In genomic region chr19:47498561-47498960, GRCh38 we compare ENCODE assay signal across 26 cellular contexts. TPM values are rescaled to one million over a fixed set of nuclear protein-coding genes. Genes with fewer than 3 reads are reported as not detected.
A peak's percentile ranks its signal among the peaks of the same experiment; 100 is the strongest.
DNase-seq lines count a peak whose midpoint lies in the region; ATAC-seq, FAIRE-seq and TF ChIP-seq lines count a peak whose summit lies in the region.
"Had no signal": no experiment of that assay in that cellular context is flagged by ENCODE, and none has a peak within 500 bp of the region (broad histone marks: within the 10 kb centered on the region; RNA-seq: fewer than 3 reads in every experiment).

No MANE protein-coding gene starts in this region.

- H3K4ac ChIP-seq in H1 (replicated peaks; ENCODE audit: insufficient read length, low read depth, low read length) = no peak overlapping the region

- no peak overlapping the region for H2BK12ac ChIP-seq in H1 (ENCODE audit: low read depth, low read length)

- no peaks in the 10 kb centered on the region for H3K27me3 Mint-ChIP-seq in WTC11 (ENCODE audit: low read depth)
- H3K27me3 Mint-ChIP-seq: activated CD4-positive, alpha-beta T cell treated with anti-CD3 and anti-CD28 coated beads for 36 hours had no signal

- H3K14ac ChIP-seq in H1 (ENCODE audit: insufficient read length) = no peak overlapping the region

- no peak overlapping the region for H2AK5ac ChIP-seq in H1 (ENCODE audit: low read depth, low read length)

- H3K36me3 ChIP-seq in cardiac muscle cell (no peaks in the 10 kb centered on the region), H1 (ENCODE audit: control insufficient read depth in 2 of 4, insufficient read depth in 4 of 4, low read length in 3 of 4) (no peaks in the 10 kb centered on the region)

- TF ChIP-seq CTCF in cardiac muscle cell (IDR thresholded peaks at IDR 0.05; ENCODE audit: low read depth, low read length) (no peak), WTC11 (IDR thresholded peaks at IDR 0.05) (no peak), H1 (IDR thresholded peaks at IDR 0.05; ENCODE audit: control extremely low read depth in 1 of 3, insufficient read depth in 1 of 3, low read depth in 1 of 3, low read length in 3 of 3) (no peak)

- H3K23ac ChIP-seq in H1 (ENCODE audit: insufficient read length) = no peak overlapping the region

- H2BK20ac ChIP-seq in H1 (ENCODE audit: low read length) = no peak overlapping the region

- H3K4me1 Mint-ChIP-seq in WTC11 = peaks cover 16% of the 10 kb centered on the region
- peaks cover 13% of the 10 kb centered on the region for H3K4me1 Mint-ChIP-seq in stimulated activated effector memory CD8-positive, alpha-beta T cell treated with anti-CD3 and anti-CD28 coated beads, Interleukin-12 subunit alpha, Interleukin-12 subunit beta, amount 100 ng/mL, for 72 hours
- H3K4me1 Mint-ChIP-seq: activated CD4-positive, alpha-beta T cell treated with anti-CD3 and anti-CD28 coated beads for 36 hours had no signal

- peaks cover 2 to 3% of the 10 kb centered on the region in 2 experiments for H4K20me1 ChIP-seq in H1 (replicated peaks in 1 of 2; ENCODE audit: control insufficient read depth in 1 of 2, insufficient read depth in 2 of 2, low read length in 2 of 2)

- H3K27me3 ChIP-seq in cardiac muscle cell = no peaks in the 10 kb centered on the region
- no peaks in the 10 kb centered on the region for H3K27me3 ChIP-seq in H1 (replicated peaks in 1 of 4; ENCODE audit: control insufficient read depth in 3 of 4, extremely low read depth in 1 of 4, insufficient read depth in 3 of 4, low read length in 3 of 4)
- H3K27me3 ChIP-seq: transverse colon had no signal

- no peaks in the 10 kb centered on the region for H3K23me2 ChIP-seq in H1 (ENCODE audit: low read depth, low read length)

- no peak overlapping the region for H3K9ac ChIP-seq in H1 (replicated peaks in 1 of 4; ENCODE audit: extremely low read depth in 1 of 4, low read depth in 3 of 4, low read length in 3 of 4)

- peak overlapping the region; percentile 38; the same call in 1 of the 2 replicates for H4K8ac ChIP-seq in H1 (ENCODE audit: extremely low read depth, insufficient read depth, low read length)

- no peaks in the 10 kb centered on the region for H3K9me3 Mint-ChIP-seq in WTC11
- H3K9me3 Mint-ChIP-seq in stimulated activated effector memory CD8-positive, alpha-beta T cell treated with anti-CD3 and anti-CD28 coated beads, Interleukin-12 subunit alpha, Interleukin-12 subunit beta, amount 100 ng/mL, for 72 hours = no peaks in the 10 kb centered on the region
- H3K9me3 Mint-ChIP-seq: CD8-positive, alpha-beta memory T cell had no signal

- H2BK5ac ChIP-seq in H1 (ENCODE audit: low read depth, low read length) = no peak overlapping the region

- no peak overlapping the region for H2AFZ ChIP-seq in H1 (ENCODE audit: low read length)
- H2AFZ ChIP-seq: PC-9 had no signal

- TF ChIP-seq RAD21 in H1 (IDR thresholded peaks at IDR 0.05 in 1 of 2, conservative IDR thresholded peaks at IDR 0.05 in 1 of 2; ENCODE audit: low read depth in 2 of 2, low read length in 2 of 2) = no peak

- no peak for TF ChIP-seq POLR2A in H1 (IDR thresholded peaks at IDR 0.05; ENCODE audit: control extremely low read depth in 1 of 2, low read depth in 2 of 2, low read length in 2 of 2)

- FAIRE-seq in H1 (lab: Jason Lieb, UNC) = no peak
- FAIRE-seq: colon, GM12891, H54 had no signal

- H3K18ac ChIP-seq in H1 (ENCODE audit: extremely low read depth, low read length) = no peak overlapping the region

- no peak overlapping the region for H4K5ac ChIP-seq in H1 (ENCODE audit: insufficient read length, low read depth, low read length)

- H3K9me3 ChIP-seq in cardiac muscle cell (ENCODE audit: low read depth) (no peaks in the 10 kb centered on the region), H1 (ENCODE audit: insufficient read depth in 2 of 2, low read depth in 1 of 2, low read length in 1 of 2) (no peaks in the 10 kb centered on the region)
- H3K9me3 ChIP-seq: transverse colon had no signal

- no peak overlapping the region for H4K91ac ChIP-seq in H1 (replicated peaks; ENCODE audit: insufficient read length, low read length)

- no peak overlapping the region for H3K56ac ChIP-seq in H1 (replicated peaks; ENCODE audit: insufficient read length, low read depth, low read length)

- 96% methylated on average over 5 of the region's 5 CpGs; no CpG with 5 or more reads in 1 of the 2 experiments for WGBS in H1 (ENCODE audit: extremely low coverage in 1 of 2, insufficient coverage in 1 of 2, insufficient read length in 1 of 2, insufficient replicate concordance in 2 of 2, low coverage in 1 of 2, low lambda C conversion rate in 2 of 2, missing lambda C conversion rate in 1 of 2), 2 experiments

- peak overlapping the region; percentile 72; the same call in 1 of the 2 replicates for H3K27ac Mint-ChIP-seq in WTC11
- H3K27ac Mint-ChIP-seq in stimulated activated effector memory CD8-positive, alpha-beta T cell treated with anti-CD3 and anti-CD28 coated beads, Interleukin-12 subunit alpha, Interleukin-12 subunit beta, amount 100 ng/mL, for 72 hours = peak overlapping the region; percentile 76
- H3K27ac Mint-ChIP-seq: activated CD4-positive, alpha-beta T cell treated with anti-CD3 and anti-CD28 coated beads for 36 hours had no signal

- no peaks in the 10 kb centered on the region; the same call in 1 of the 2 replicates for H3K79me1 ChIP-seq in H1 (ENCODE audit: low read depth, low read length)

- ATAC-seq in left cardiac atrium (no peak), WTC11 (no peak)
- no peak for ATAC-seq in stimulated activated effector memory CD8-positive, alpha-beta T cell treated with anti-CD3 and anti-CD28 coated beads, Interleukin-12 subunit alpha, Interleukin-12 subunit beta, amount 100 ng/mL, for 72 hours
- ATAC-seq: activated CD4-positive, alpha-beta T cell treated with anti-CD3 and anti-CD28 coated beads for 36 hours; sciatic nerve had no signal

- TF ChIP-seq EP300 in H1 (IDR thresholded peaks at IDR 0.05; ENCODE audit: borderline replicate concordance in 1 of 2, low read depth in 2 of 2, low read length in 2 of 2) = no peak

- H3K27ac ChIP-seq in cardiac muscle cell (peak overlapping the region; percentile 34), H1 (ENCODE audit: low read depth, low read length) (no peak overlapping the region)
- H3K27ac ChIP-seq: epithelial cell of prostate, PC-9, transverse colon had no signal

- no peak overlapping the region for H3K4me3 ChIP-seq in cardiac muscle cell
- H3K4me3 ChIP-seq in H1 (ENCODE audit: extremely low read depth in 1 of 4, insufficient read depth in 2 of 4, low read depth in 3 of 4, low read length in 4 of 4) = no peak overlapping the region
- H3K4me3 ChIP-seq: PC-9, transverse colon had no signal

- no peak overlapping the region for H3K4me3 Mint-ChIP-seq in WTC11
- H3K4me3 Mint-ChIP-seq in stimulated activated effector memory CD8-positive, alpha-beta T cell treated with anti-CD3 and anti-CD28 coated beads, Interleukin-12 subunit alpha, Interleukin-12 subunit beta, amount 100 ng/mL, for 72 hours = no peak overlapping the region
- H3K4me3 Mint-ChIP-seq: activated CD4-positive, alpha-beta T cell treated with anti-CD3 and anti-CD28 coated beads for 36 hours; CD8-positive, alpha-beta memory T cell had no signal

- no peaks in the 10 kb centered on the region; a peak in 1 of 4 replicates for H3K79me2 ChIP-seq in H1 (ENCODE audit: control insufficient read depth in 1 of 2, insufficient read depth in 2 of 2, low read length in 2 of 2)

- DNase-seq in cardiac muscle cell (ENCODE audit: low read depth in 1 of 2, low spot score in 1 of 2) (no peak), left cardiac atrium (no peak), WTC11 (ENCODE audit: low spot score) (no peak), H1 (ENCODE audit: low read depth in 1 of 2, low spot score in 2 of 2) (no peak), DMS114 treated with DMSO at 0.1 percent for 48 hours (lab: John Stamatoyannopoulos, UW; ENCODE audit: unreplicated experiment) (no peak), NCI-H1105 (lab: John Stamatoyannopoulos, UW) (no peak), NCI-H2029 (lab: John Stamatoyannopoulos, UW) (no peak)
- DNase-seq in stimulated activated effector memory CD8-positive, alpha-beta T cell treated with anti-CD3 and anti-CD28 coated beads, Interleukin-12 subunit alpha, Interleukin-12 subunit beta, amount 100 ng/mL, for 72 hours (ENCODE audit: low spot score in 2 of 2) = no peak
- DNase-seq: activated CD4-positive, alpha-beta T cell treated with anti-CD3 and anti-CD28 coated beads for 36 hours; activated effector memory CD4-positive, alpha-beta T cell treated with Interleukin-2 at 50 U/mL for 16 hours; CD8-positive, alpha-beta memory T cell; DMS153; effector CD8-positive, alpha-beta T cell; Kasumi-1; NCI-H1436 treated with DMSO at 0.1 percent for 48 hours; NCI-H226; NCI-H69; PC-9; SHP77 treated with DMSO at 0.1 percent for 48 hours; stimulated activated CD4-positive, alpha-beta T cell treated with anti-CD3 and anti-CD28 coated beads, Interleukin-4, amount 100 ng/mL, for 24 hours; transverse colon had no signal

- H3K4me1 ChIP-seq in cardiac muscle cell (ENCODE audit: low read depth) (peaks cover 5% of the 10 kb centered on the region), H1 (replicated peaks in 1 of 4; ENCODE audit: control insufficient read depth in 3 of 4, insufficient read depth in 4 of 4, low read length in 3 of 4) (peaks cover 0 to 6% (median 3%) of the 10 kb centered on the region in 4 experiments; a peak in 4 of 7 replicates)
- H3K4me1 ChIP-seq: transverse colon had no signal

- no peak overlapping the region for H3K4me2 ChIP-seq in H1 (ENCODE audit: insufficient read depth in 1 of 2, low read depth in 2 of 2, low read length in 2 of 2)
- H3K4me2 ChIP-seq: PC-9 had no signal

- intact Hi-C loops in left cardiac atrium (cut with DNase I) = no loop called here

- 0 out of 2 replicates have a peak, but pooled peaks cover 3% of the 10 kb centered on the region for H3K36me3 Mint-ChIP-seq in WTC11
- peaks cover 34% of the 10 kb centered on the region for H3K36me3 Mint-ChIP-seq in stimulated activated effector memory CD8-positive, alpha-beta T cell treated with anti-CD3 and anti-CD28 coated beads, Interleukin-12 subunit alpha, Interleukin-12 subunit beta, amount 100 ng/mL, for 72 hours

- H2BK120ac ChIP-seq in H1 (replicated peaks; ENCODE audit: low read depth, low read length) = no peak overlapping the region

- POLR2A ChIA-PET in WTC11 (lab: Charles Lee) = no interaction called here
- POLR2A ChIA-PET in H1 (lab: Charles Lee; ENCODE audit: partially characterized antibody) = interaction anchor here (7.6 kb wide), 1 partner anchor 13 kb away, joined by 55 read pairs; the partner anchor contains the start of gene KPTN

- CTCF ChIA-PET in WTC11 (lab: Charles Lee) = interaction anchor here (1.5 to 2.4 kb wide), 3 partner anchors 62 to 214 kb away, joined by 3 to 8 read pairs (median 6); partner anchors contain the start of gene EHD2
- CTCF ChIA-PET in H1 (lab: Charles Lee; ENCODE audit: partially characterized antibody) = interaction anchor here (0.5 to 3.8 kb wide), 9 partner anchors 11 to 1996 kb away, joined by 3 to 10 read pairs (median 3); no protein-coding TSS in a partner anchor

- no peak overlapping the region for H2BK15ac ChIP-seq in H1 (ENCODE audit: low read length)

RNA-seq across cellular contexts. Expression of gene KPTN, which starts 14.5 kb away (rescaled TPM):
- total RNA-seq in cardiac muscle cell (10.2 and 10.4 TPM in 2 replicates), left cardiac atrium (10 to 100 TPM in 1 of 2 donors, 1 to 10 TPM in 1; 6.9 to 10.5 TPM), WTC11 (2021) (24.5 to 30.2 TPM (median 29.5 TPM) in 3 replicates)
- polyA plus RNA-seq in cardiac muscle cell (15.5 and 20.6 TPM in 2 replicates), H1 (2011; rRNA removed) (31.3 and 45.2 TPM in 2 replicates)
- 23.6 and 28.0 TPM in 2 replicates for total RNA-seq in H1 (2021; fragmentation: NEBNext Ultra II Directional; extraction: Animal tissue kit (Norgen Biotek cat#: 25700))
- 29.4 TPM for polyA plus RNA-seq in H1 (2011; cell fraction: cytosol; rRNA removed)
- polyA plus RNA-seq in H1 (2011; cell fraction: nucleus; rRNA removed) = 57.8 TPM
- polyA plus RNA-seq in H1 (2012, experiment 1 of 2) = 22.6 to 33.3 TPM (median 31.1 TPM) in 4 replicates
- polyA plus RNA-seq in H1 (2012, experiment 2 of 2) = 27.0 TPM
- polyA plus RNA-seq in H1 (2013, experiment 1 of 2) = 24.6 TPM
- 23.7 TPM for polyA plus RNA-seq in H1 (2013, experiment 2 of 2)
- polyA minus RNA-seq in H1 (2011; rRNA and poly(A)+ RNA removed) = 14.6 and 16.5 TPM in 2 replicates
- 6.9 TPM for polyA minus RNA-seq in H1 (2011; cell fraction: cytosol; rRNA and poly(A)+ RNA removed)
- 9.3 TPM for polyA minus RNA-seq in H1 (2011; cell fraction: nucleus; rRNA and poly(A)+ RNA removed)

RNA-seq across cellular contexts. Expression of gene NAPA, which starts 16.3 kb away (rescaled TPM):
- total RNA-seq in cardiac muscle cell (62.5 and 108 TPM in 2 replicates), left cardiac atrium (100 to 1,000 TPM in 1 of 2 donors, 10 to 100 TPM in 1; 92.7 to 113 TPM), WTC11 (2021) (58.4 to 66.8 TPM (median 61.3 TPM) in 3 replicates)
- polyA plus RNA-seq in cardiac muscle cell (123 and 173 TPM in 2 replicates), H1 (2011; rRNA removed) (78.2 and 101 TPM in 2 replicates)
- total RNA-seq in H1 (2021; fragmentation: NEBNext Ultra II Directional; extraction: Animal tissue kit (Norgen Biotek cat#: 25700)) = 58.3 and 58.5 TPM in 2 replicates
- 70.6 TPM for polyA plus RNA-seq in H1 (2011; cell fraction: cytosol; rRNA removed)
- 77.1 TPM for polyA plus RNA-seq in H1 (2011; cell fraction: nucleus; rRNA removed)
- 53.3 to 67.3 TPM (median 65.3 TPM) in 4 replicates for polyA plus RNA-seq in H1 (2012, experiment 1 of 2)
- 95.9 TPM for polyA plus RNA-seq in H1 (2012, experiment 2 of 2)
- 52.3 TPM for polyA plus RNA-seq in H1 (2013, experiment 1 of 2)
- polyA plus RNA-seq in H1 (2013, experiment 2 of 2) = 52.2 TPM
- polyA minus RNA-seq in H1 (2011; rRNA and poly(A)+ RNA removed) = 106 and 112 TPM in 2 replicates
- polyA minus RNA-seq in H1 (2011; cell fraction: cytosol; rRNA and poly(A)+ RNA removed) = 84.4 TPM
- polyA minus RNA-seq in H1 (2011; cell fraction: nucleus; rRNA and poly(A)+ RNA removed) = 38.2 TPM

RNA-seq across cellular contexts. Expression of gene SLC8A2, which starts 26.9 kb away (rescaled TPM):
- total RNA-seq in cardiac muscle cell (3.7 and 4.6 TPM in 2 replicates), left cardiac atrium (under 1 TPM in 1 of 2 donors, not detected in 1; 0.15 TPM), WTC11 (2021) (6.5 to 8.5 TPM (median 6.8 TPM) in 3 replicates)
- polyA plus RNA-seq in cardiac muscle cell (0.67 and 0.99 TPM in 2 replicates), H1 (2011; rRNA removed) (12.4 and 15.7 TPM in 2 replicates)
- total RNA-seq in H1 (2021; fragmentation: NEBNext Ultra II Directional; extraction: Animal tissue kit (Norgen Biotek cat#: 25700)) = 7.3 and 8.3 TPM in 2 replicates
- 9.3 TPM for polyA plus RNA-seq in H1 (2011; cell fraction: cytosol; rRNA removed)
- polyA plus RNA-seq in H1 (2011; cell fraction: nucleus; rRNA removed) = 16.6 TPM
- 7.1 to 14.9 TPM (median 11.4 TPM) in 4 replicates for polyA plus RNA-seq in H1 (2012, experiment 1 of 2)
- 6.9 TPM for polyA plus RNA-seq in H1 (2012, experiment 2 of 2)
- 6.6 TPM for polyA plus RNA-seq in H1 (2013, experiment 1 of 2)
- polyA plus RNA-seq in H1 (2013, experiment 2 of 2) = 6.1 TPM
- 27.9 and 30.5 TPM in 2 replicates for polyA minus RNA-seq in H1 (2011; rRNA and poly(A)+ RNA removed)
- 12.6 TPM for polyA minus RNA-seq in H1 (2011; cell fraction: cytosol; rRNA and poly(A)+ RNA removed)
- 9.7 TPM for polyA minus RNA-seq in H1 (2011; cell fraction: nucleus; rRNA and poly(A)+ RNA removed)
- total RNA-seq: CD8-positive, alpha-beta memory T cell; PC-9; sciatic nerve had no signal
- polyA plus RNA-seq: CD8-positive, alpha-beta memory T cell had no signal
